ENCODE assay signal across 1 cellular context in genomic region chr1:19884312-19884711, GRCh38.
TF ChIP-seq lines count a peak whose summit lies in the region.

No MANE protein-coding gene starts in this region.

TF ChIP-seq in HepG2, 621 proteins besides CTCF, POLR2A, EP300 and RAD21:
- TF ChIP-seq ZNF674 (CRISPR knock-in tag; IDR thresholded peaks at IDR 0.05; ENCODE audit: low read depth): no peak
- no peak for TF ChIP-seq SALL1 (CRISPR knock-in tag; IDR thresholded peaks at IDR 0.05)
- TF ChIP-seq ZNF350 (CRISPR knock-in tag; IDR thresholded peaks at IDR 0.05; ENCODE audit: borderline replicate concordance, low read depth): no peak
- TF ChIP-seq GPN1 (CRISPR knock-in tag; IDR thresholded peaks at IDR 0.05; ENCODE audit: borderline replicate concordance): no peak
- TF ChIP-seq AKNA (CRISPR knock-in tag; IDR thresholded peaks at IDR 0.05; ENCODE audit: borderline replicate concordance): no peak
- TF ChIP-seq BATF2 (CRISPR knock-in tag; IDR thresholded peaks at IDR 0.05): no peak
- no peak for TF ChIP-seq ETS1 (CRISPR knock-in tag; IDR thresholded peaks at IDR 0.05)
- TF ChIP-seq XRCC5 (optimal IDR thresholded peaks at IDR 0.05; ENCODE audit: low read length): no peak
TF ChIP-seq in HepG2: peak in this region for 0.
